ENCODE assay signal across 23 cellular contexts in the genomic region with DNA sequence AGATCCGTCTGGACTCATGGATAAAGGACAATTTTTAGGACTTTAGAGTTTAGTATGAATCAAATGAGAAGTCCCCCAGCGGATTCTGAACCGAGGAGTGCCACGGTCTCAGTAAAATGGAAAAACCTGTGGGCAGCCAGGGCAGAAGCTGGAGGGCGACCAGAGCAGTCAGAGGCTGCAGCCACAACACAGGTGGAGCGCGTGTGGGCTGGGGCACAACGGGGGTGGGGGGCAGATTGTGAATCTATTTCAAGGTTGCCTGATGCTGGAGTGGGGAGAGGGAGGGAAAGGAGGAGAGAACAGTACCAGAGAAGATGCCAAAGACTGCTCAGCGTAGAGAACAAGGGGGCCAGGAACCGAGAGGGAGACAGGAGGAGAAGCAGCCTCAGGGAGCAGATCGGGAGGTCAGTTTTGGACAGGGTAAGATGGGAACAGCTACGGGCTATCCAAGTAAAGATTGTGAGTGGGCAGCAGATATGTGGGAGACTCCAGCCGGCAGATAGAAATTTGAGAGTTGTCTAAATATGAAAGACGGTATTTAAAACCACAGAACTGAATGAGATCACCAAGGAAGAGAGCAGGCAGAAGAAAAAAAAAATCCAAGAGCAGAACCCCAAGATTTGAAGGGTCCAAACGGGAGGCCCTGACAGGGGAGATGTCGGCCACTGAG. TPM values are rescaled to one million over a fixed set of nuclear protein-coding genes. Genes with fewer than 3 reads are reported as not detected.
DNase-seq lines count a peak whose midpoint lies in the region; ATAC-seq and TF ChIP-seq lines count a peak whose summit lies in the region.
"Had no signal": no experiment of that assay in that cellular context is flagged by ENCODE, and none has a peak within 500 bp of the region (broad histone marks: within the 10 kb centered on the region; RNA-seq: fewer than 3 reads in every experiment).

No MANE protein-coding gene starts in this region.

- DNase-seq in RWPE1 (ENCODE audit: low spot score) (no peak), left ventricle myocardium inferior (no peak), osteoblast (ENCODE audit: insufficient read length, low spot score, missing footprints) (no peak), NCI-H526 treated with DMSO at 0.1 percent for 48 hours (lab: John Stamatoyannopoulos, UW) (no peak), posterior vena cava (ENCODE audit: low spot score) (no peak), SHP77 (lab: John Stamatoyannopoulos, UW) (no peak)
- DNase-seq: Calu3; CD4-positive, alpha-beta memory T cell; GF-D8; GOT3; MV-4-11; NCI-H187; NCI-H2107; NCI-H2227 treated with DMSO at 0.1 percent for 48 hours; NCI-H510A treated with DMSO at 0.1 percent for 48 hours; NCI-H82; OCI-M1; RPMI8226 had no signal

- no peak overlapping the region for H3K9ac ChIP-seq in BLaER1
- H3K9ac ChIP-seq: KMS-11 had no signal

- POLR2A ChIA-PET in RWPE1 (lab: Yijun Ruan, JAX; ENCODE audit: low non-redundant PET), result no interaction called here

- ATAC-seq in GM21529 (IDR thresholded peaks at IDR 0.05; ENCODE audit: unreplicated experiment), result no peak
- ATAC-seq: HCT116 had no signal

- CTCF ChIA-PET in RWPE1 (lab: Yijun Ruan, JAX), result interaction anchor here (0.7 kb wide), 1 partner anchor 24 kb away, joined by 3 read pairs; no protein-coding TSS in a partner anchor

- intact Hi-C loops in left ventricle myocardium inferior (cut with micrococcal nuclease), result no loop called here
- intact Hi-C loops in posterior vena cava (cut with DNase I), result loop anchor here in 1 of 2 donors (5.0 kb wide), 1 partner anchor 1167 kb away; no protein-coding TSS in a partner anchor

- H3K27ac ChIP-seq in BLaER1, result no peak overlapping the region
- H3K27ac ChIP-seq in RWPE1, result peak overlapping the region; percentile 41
- H3K27ac ChIP-seq in left ventricle myocardium inferior (replicated peaks), result peak overlapping the region; percentile 61
- H3K27ac ChIP-seq in osteoblast (ENCODE audit: low read depth, low read length), result peak overlapping the region; percentile 66
- H3K27ac ChIP-seq: KMS-11, SJSA1 had no signal

- no peak overlapping the region for H2AFZ ChIP-seq in osteoblast (ENCODE audit: low read length)

- TF ChIP-seq CTCF in RWPE1 (conservative IDR thresholded peaks at IDR 0.05; ENCODE audit: low read depth) (no peak), left ventricle myocardium inferior (IDR thresholded peaks at IDR 0.05; ENCODE audit: borderline replicate concordance) (no peak), osteoblast (IDR thresholded peaks at IDR 0.05; ENCODE audit: extremely low read depth, low read depth, low read length) (no peak)

- H3K36me3 ChIP-seq in BLaER1, result peaks cover 88% of the 10 kb centered on the region
- H3K36me3 ChIP-seq in left ventricle myocardium inferior, result peaks cover 4% of the 10 kb centered on the region
- peaks cover 9% of the 10 kb centered on the region for H3K36me3 ChIP-seq in osteoblast (ENCODE audit: insufficient read depth, low read length)

- no peaks in the 10 kb centered on the region for H3K27me3 ChIP-seq in BLaER1
- no peaks in the 10 kb centered on the region for H3K27me3 ChIP-seq in left ventricle myocardium inferior (ENCODE audit: low read depth)
- no peaks in the 10 kb centered on the region for H3K27me3 ChIP-seq in osteoblast (ENCODE audit: insufficient read depth, low read length)
- H3K27me3 ChIP-seq: SJSA1 had no signal

- peaks cover 17% of the 10 kb centered on the region for H3K4me1 ChIP-seq in BLaER1
- H3K4me1 ChIP-seq in left ventricle myocardium inferior, result peaks cover 77% of the 10 kb centered on the region
- peaks cover 24% of the 10 kb centered on the region for H3K4me1 ChIP-seq in osteoblast (ENCODE audit: insufficient read depth, low read length)

- H4K20me1 ChIP-seq in BLaER1 (peaks cover 97% of the 10 kb centered on the region), osteoblast (ENCODE audit: insufficient read depth, low read length) (peaks cover 46% of the 10 kb centered on the region)

- H3K4me2 ChIP-seq in BLaER1, result peak overlapping the region; percentile 30
- H3K4me2 ChIP-seq in osteoblast (ENCODE audit: insufficient read depth, low read length), result peak overlapping the region; percentile 71
- H3K4me2 ChIP-seq: KMS-11 had no signal

- H3K79me2 ChIP-seq in osteoblast (ENCODE audit: insufficient read depth, low read length), result peaks cover 98% of the 10 kb centered on the region

- peaks cover 66% of the 10 kb centered on the region for H3K9me3 ChIP-seq in BLaER1
- peaks cover 6% of the 10 kb centered on the region for H3K9me3 ChIP-seq in left ventricle myocardium inferior (replicated peaks)
- no peaks in the 10 kb centered on the region for H3K9me3 ChIP-seq in osteoblast (ENCODE audit: low read depth, low read length)

- H3K4me3 ChIP-seq in BLaER1, result no peak overlapping the region
- H3K4me3 ChIP-seq in left ventricle myocardium inferior, result no peak overlapping the region
- peak overlapping the region; percentile 44 for H3K4me3 ChIP-seq in osteoblast (ENCODE audit: insufficient read depth, low read length)
- H3K4me3 ChIP-seq: SJSA1 had no signal

RNA-seq across cellular contexts. Expression of a gene that starts 9.5 kb away (rescaled TPM):
- total RNA-seq in left ventricle myocardium inferior, result 59.1 TPM
- total RNA-seq in osteoblast, result 474 and 522 TPM in 2 replicates
- 10 to 100 TPM; 75.5 to 85.9 TPM for total RNA-seq in posterior vena cava
- total RNA-seq: CD4-positive, alpha-beta memory T cell had no signal
